ENCODE assay signal across 5 cellular contexts in genomic region chr1:6981595-6981994, GRCh38.
"Had no signal": no experiment of that assay in that cellular context is flagged by ENCODE, and none has a peak within 500 bp of the region (broad histone marks: within the 10 kb centered on the region; RNA-seq: fewer than 3 reads in every experiment).

No MANE protein-coding gene starts in this region.

- H3K27ac ChIP-seq: HL-60 had no signal

- H3K4me3 ChIP-seq: K562 had no signal

- DNase-seq: IMR-90, KBM-7 had no signal

- ATAC-seq: HepG2, K562 had no signal
